ENCODE assay signal across 8 cellular contexts in the genomic region with DNA sequence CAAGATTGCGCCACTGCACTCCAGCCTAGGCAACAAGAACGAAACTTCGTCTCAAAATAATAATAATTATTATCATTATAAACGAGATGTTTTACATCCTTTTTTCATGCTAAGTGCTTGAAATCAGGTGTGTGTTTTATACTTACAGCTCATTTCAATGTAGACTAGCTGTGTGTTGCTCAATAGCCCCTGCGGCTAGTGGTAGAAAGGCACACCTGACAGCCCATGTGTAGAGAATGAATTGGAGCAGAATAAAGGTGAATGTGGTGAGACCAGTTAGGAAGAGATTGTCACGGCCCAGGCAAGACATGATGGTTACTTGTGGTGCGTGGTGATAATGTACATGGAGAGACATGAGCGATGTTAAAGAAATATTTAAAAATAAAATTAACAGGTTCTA.
"Had no signal": no experiment of that assay in that cellular context is flagged by ENCODE, and none has a peak within 500 bp of the region (broad histone marks: within the 10 kb centered on the region; RNA-seq: fewer than 3 reads in every experiment).

No MANE protein-coding gene starts in this region.

- DNase-seq: GDM1, GF-D8 had no signal

- H3K4me3 ChIP-seq: GM12878 had no signal

- FAIRE-seq: G401.6, GM12878, GM12891, GM12892, GM18507, GM19239 had no signal

- ATAC-seq: GM12878 had no signal
